ENCODE assay signal across 1 cellular context in the genomic region with DNA sequence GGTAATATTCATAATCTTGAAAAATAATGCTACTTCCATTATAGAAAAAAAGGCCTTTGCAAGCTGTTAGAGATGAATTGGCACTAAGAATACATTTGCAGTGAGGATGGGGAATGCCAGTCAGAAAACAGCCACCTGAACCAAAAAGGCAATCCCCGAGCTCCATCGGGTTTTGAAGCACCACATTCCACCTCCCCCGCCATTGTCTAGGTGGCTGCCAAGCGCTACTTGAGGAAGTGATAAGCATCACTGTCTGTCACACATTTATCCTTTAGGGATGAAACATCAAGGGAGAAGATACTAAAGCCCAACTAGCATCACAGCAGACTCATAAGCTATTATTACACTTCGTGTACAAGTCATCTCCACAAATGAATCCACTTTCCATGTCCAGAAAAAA.
TF ChIP-seq lines count a peak whose summit lies in the region.

No MANE protein-coding gene starts in this region.

TF ChIP-seq in GM23338, 12 proteins besides CTCF, POLR2A, EP300 and RAD21 (continued from another document):
- TF ChIP-seq, protein P1, sequence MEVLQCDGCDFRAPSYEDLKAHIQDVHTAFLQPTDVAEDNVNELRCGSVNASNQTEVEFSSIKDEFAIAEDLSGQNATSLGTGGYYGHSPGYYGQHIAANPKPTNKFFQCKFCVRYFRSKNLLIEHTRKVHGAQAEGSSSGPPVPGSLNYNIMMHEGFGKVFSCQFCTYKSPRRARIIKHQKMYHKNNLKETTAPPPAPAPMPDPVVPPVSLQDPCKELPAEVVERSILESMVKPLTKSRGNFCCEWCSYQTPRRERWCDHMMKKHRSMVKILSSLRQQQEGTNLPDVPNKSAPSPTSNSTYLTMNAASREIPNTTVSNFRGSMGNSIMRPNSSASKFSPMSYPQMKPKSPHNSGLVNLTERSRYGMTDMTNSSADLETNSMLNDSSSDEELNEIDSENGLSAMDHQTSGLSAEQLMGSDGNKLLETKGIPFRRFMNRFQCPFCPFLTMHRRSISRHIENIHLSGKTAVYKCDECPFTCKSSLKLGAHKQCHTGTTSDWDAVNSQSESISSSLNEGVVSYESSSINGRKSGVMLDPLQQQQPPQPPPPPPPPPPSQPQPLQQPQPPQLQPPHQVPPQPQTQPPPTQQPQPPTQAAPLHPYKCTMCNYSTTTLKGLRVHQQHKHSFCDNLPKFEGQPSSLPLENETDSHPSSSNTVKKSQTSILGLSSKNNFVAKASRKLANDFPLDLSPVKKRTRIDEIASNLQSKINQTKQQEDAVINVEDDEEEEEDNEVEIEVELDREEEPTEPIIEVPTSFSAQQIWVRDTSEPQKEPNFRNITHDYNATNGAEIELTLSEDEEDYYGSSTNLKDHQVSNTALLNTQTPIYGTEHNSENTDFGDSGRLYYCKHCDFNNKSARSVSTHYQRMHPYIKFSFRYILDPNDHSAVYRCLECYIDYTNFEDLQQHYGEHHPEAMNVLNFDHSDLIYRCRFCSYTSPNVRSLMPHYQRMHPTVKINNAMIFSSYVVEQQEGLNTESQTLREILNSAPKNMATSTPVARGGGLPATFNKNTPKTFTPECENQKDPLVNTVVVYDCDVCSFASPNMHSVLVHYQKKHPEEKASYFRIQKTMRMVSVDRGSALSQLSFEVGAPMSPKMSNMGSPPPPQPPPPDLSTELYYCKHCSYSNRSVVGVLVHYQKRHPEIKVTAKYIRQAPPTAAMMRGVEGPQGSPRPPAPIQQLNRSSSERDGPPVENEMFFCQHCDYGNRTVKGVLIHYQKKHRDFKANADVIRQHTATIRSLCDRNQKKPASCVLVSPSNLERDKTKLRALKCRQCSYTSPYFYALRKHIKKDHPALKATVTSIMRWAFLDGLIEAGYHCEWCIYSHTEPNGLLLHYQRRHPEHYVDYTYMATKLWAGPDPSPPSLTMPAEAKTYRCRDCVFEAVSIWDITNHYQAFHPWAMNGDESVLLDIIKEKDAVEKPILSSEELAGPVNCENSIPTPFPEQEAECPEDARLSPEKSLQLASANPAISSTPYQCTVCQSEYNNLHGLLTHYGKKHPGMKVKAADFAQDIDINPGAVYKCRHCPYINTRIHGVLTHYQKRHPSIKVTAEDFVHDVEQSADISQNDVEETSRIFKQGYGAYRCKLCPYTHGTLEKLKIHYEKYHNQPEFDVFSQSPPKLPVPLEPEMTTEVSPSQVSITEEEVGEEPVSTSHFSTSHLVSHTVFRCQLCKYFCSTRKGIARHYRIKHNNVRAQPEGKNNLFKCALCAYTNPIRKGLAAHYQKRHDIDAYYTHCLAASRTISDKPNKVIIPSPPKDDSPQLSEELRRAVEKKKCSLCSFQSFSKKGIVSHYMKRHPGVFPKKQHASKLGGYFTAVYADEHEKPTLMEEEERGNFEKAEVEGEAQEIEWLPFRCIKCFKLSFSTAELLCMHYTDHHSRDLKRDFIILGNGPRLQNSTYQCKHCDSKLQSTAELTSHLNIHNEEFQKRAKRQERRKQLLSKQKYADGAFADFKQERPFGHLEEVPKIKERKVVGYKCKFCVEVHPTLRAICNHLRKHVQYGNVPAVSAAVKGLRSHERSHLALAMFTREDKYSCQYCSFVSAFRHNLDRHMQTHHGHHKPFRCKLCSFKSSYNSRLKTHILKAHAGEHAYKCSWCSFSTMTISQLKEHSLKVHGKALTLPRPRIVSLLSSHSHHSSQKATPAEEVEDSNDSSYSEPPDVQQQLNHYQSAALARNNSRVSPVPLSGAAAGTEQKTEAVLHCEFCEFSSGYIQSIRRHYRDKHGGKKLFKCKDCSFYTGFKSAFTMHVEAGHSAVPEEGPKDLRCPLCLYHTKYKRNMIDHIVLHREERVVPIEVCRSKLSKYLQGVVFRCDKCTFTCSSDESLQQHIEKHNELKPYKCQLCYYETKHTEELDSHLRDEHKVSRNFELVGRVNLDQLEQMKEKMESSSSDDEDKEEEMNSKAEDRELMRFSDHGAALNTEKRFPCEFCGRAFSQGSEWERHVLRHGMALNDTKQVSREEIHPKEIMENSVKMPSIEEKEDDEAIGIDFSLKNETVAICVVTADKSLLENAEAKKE (CRISPR knock-in tag; IDR thresholded peaks at IDR 0.05), result no peak
- no peak for TF ChIP-seq EZH2phosphoT487 (IDR thresholded peaks at IDR 0.05; ENCODE audit: unreplicated experiment)
